8 cellular contexts compared by ENCODE assay signal in the genomic region with DNA sequence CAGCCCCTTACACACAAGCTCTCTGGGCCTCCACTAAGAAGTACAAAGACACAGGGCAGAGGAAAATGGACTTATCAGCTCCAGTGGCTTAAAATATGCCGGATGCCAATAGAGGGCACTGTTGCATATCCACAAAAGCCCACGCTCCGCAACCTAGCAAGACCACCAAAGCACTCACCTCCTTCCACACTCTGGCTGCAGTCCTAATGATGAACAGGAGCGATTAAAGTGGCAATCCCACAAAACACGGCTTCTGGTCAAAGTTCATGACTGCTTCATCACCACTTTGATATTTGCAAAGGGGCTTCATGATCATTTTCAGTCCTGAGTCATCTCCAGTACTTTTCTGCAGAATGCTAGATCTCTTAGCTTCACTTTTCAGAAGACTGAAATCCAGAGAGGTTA.
DNase-seq lines count a peak whose midpoint lies in the region; ATAC-seq and TF ChIP-seq lines count a peak whose summit lies in the region.

No MANE protein-coding gene starts in this region.

- H3K36me3 ChIP-seq in MM.1S (replicated peaks; ENCODE audit: insufficient read depth, low read length) (no peaks in the 10 kb centered on the region), aorta (ENCODE audit: control insufficient read depth in 1 of 2, insufficient read depth in 2 of 2, low read length in 1 of 2) (no peaks in the 10 kb centered on the region)

- no peaks in the 10 kb centered on the region for H3K79me2 ChIP-seq in MM.1S (ENCODE audit: low read length)

- intact Hi-C loops in aorta (cut with DNase I): no loop called here

- H3K27ac ChIP-seq in MM.1S (ENCODE audit: low read length) (no peak overlapping the region), aorta (ENCODE audit: low read depth in 1 of 2, low read length in 2 of 2) (no peak overlapping the region)

- H3K9me2 ChIP-seq in MM.1S (replicated peaks; ENCODE audit: insufficient read depth, low read length): no peaks in the 10 kb centered on the region

- WGBS in aorta, 2 donors: 54 to 58% methylated on average over 5 of the region's 5 CpGs

- ATAC-seq in aorta (ENCODE audit: low FRiP score): peak; percentile 76

- no peak overlapping the region for H3K4me3 ChIP-seq in MM.1S (ENCODE audit: low read length)
- H3K4me3 ChIP-seq in astrocyte of the cerebellum (ENCODE audit: low read depth, low read length): no peak overlapping the region
- no peak overlapping the region for H3K4me3 ChIP-seq in aorta (ENCODE audit: low read length in 2 of 2)

- no peak overlapping the region for H2AFZ ChIP-seq in MM.1S (ENCODE audit: low read length)

- H3F3A ChIP-seq in MM.1S (ENCODE audit: insufficient read depth, low read length): no peaks in the 10 kb centered on the region

- H3K9me3 ChIP-seq in MM.1S (replicated peaks; ENCODE audit: insufficient read depth, low read length): no peaks in the 10 kb centered on the region
- H3K9me3 ChIP-seq in aorta (ENCODE audit: control insufficient read depth, low read length): no peaks in the 10 kb centered on the region

- in situ Hi-C loops in astrocyte of the cerebellum (cut with HindIII; ENCODE audit: low sequenced_read_pairs): no loop called here

- TF ChIP-seq CTCF in MM.1S (IDR thresholded peaks at IDR 0.05; ENCODE audit: low read length) (peak; percentile 8; the same call in 1 of the 2 replicates), astrocyte of the cerebellum (IDR thresholded peaks at IDR 0.05; ENCODE audit: low read depth, low read length, missing control alignments) (peak; percentile 76)

- no peak overlapping the region for H3K4me2 ChIP-seq in MM.1S (ENCODE audit: low read depth, low read length)

- no peaks in the 10 kb centered on the region for H4K20me1 ChIP-seq in MM.1S (ENCODE audit: insufficient read depth, low read length)

- H3K27me3 ChIP-seq in MM.1S (replicated peaks; ENCODE audit: insufficient read depth, low read length): no peaks in the 10 kb centered on the region
- H3K27me3 ChIP-seq in aorta (ENCODE audit: control insufficient read depth in 1 of 2, insufficient read depth in 2 of 2, low read length in 1 of 2): no peaks in the 10 kb centered on the region

- DNase-seq in NCI-H2227 (lab: John Stamatoyannopoulos, UW; ENCODE audit: unreplicated experiment) (peak; percentile 46), NCI-H2227 treated with DMSO at 0.1 percent for 48 hours (lab: John Stamatoyannopoulos, UW) (no peak), MM.1S (no peak), astrocyte of the cerebellum (ENCODE audit: low read depth) (peak; percentile 68), kidney tubule cell (ENCODE audit: low spot score) (peak; percentile 55), aorta (peak in 1 of 2 donors; percentile 49), RPMI8226 (no peak)
- no peak for DNase-seq in stimulated activated CD4-positive, alpha-beta T cell treated with anti-CD3 and anti-CD28 coated beads, Interleukin-2, amount 100 ng/mL, for 48 hours

- H3K4me1 ChIP-seq in MM.1S (ENCODE audit: low read length) (no peaks in the 10 kb centered on the region), aorta (ENCODE audit: control insufficient read depth in 1 of 2, insufficient read depth in 2 of 2, low read length in 2 of 2) (no peaks in the 10 kb centered on the region)

- no peak overlapping the region for H3K9ac ChIP-seq in MM.1S (ENCODE audit: low read length)

Comparison
In these comparisons a context has a peak if more than half of its experiments do, and no peak if none do; other contexts are left out.
1. DNase-seq: peak in NCI-H2227 (single experiment), astrocyte of the cerebellum (single experiment) and kidney tubule cell (single experiment); none in NCI-H2227 treated with DMSO at 0.1 percent for 48 hours (single experiment), MM.1S (single experiment), RPMI8226 (single experiment) and stimulated activated CD4-positive, alpha-beta T cell treated with anti-CD3 and anti-CD28 coated beads, Interleukin-2, amount 100 ng/mL, for 48 hours (0 of 2).